Comparison of ENCODE assay signal across 2 cellular contexts in genomic region chr3:12707425-12707824, GRCh38.
A peak's percentile ranks its signal among the peaks of the same experiment; 100 is the strongest.
TF ChIP-seq lines count a peak whose summit lies in the region.

No MANE protein-coding gene starts in this region.

TF ChIP-seq in HEK293, 187 proteins besides CTCF, POLR2A, EP300 and RAD21:
- no peak for TF ChIP-seq ZNF560 (tag by site-specific recombination; IDR thresholded peaks at IDR 0.05; ENCODE audit: borderline replicate concordance)
- TF ChIP-seq ZNF211 (tag by site-specific recombination; IDR thresholded peaks at IDR 0.05; ENCODE audit: low read depth): no peak
- TF ChIP-seq GLIS1 (tag by site-specific recombination; IDR thresholded peaks at IDR 0.05): peak; percentile 55
- no peak for TF ChIP-seq ZFP37 (tag by site-specific recombination; IDR thresholded peaks at IDR 0.05)
- no peak for TF ChIP-seq ZNF701 (tag by site-specific recombination; IDR thresholded peaks at IDR 0.05)
- TF ChIP-seq ZNF292 (tag by site-specific recombination; IDR thresholded peaks at IDR 0.05; ENCODE audit: borderline replicate concordance, low read depth): no peak
- TF ChIP-seq ZNF311 (tag by site-specific recombination; IDR thresholded peaks at IDR 0.05; ENCODE audit: borderline replicate concordance): no peak
- TF ChIP-seq ZIC2 (tag by site-specific recombination; IDR thresholded peaks at IDR 0.05): peak; percentile 92
- TF ChIP-seq PATZ1 (tag by site-specific recombination; IDR thresholded peaks at IDR 0.05): no peak
- no peak for TF ChIP-seq SP2 (tag by site-specific recombination; IDR thresholded peaks at IDR 0.05)

TF ChIP-seq in HepG2, 621 proteins besides CTCF, POLR2A, EP300 and RAD21:
- TF ChIP-seq CEBPG (CRISPR knock-in tag; IDR thresholded peaks at IDR 0.05) (peak; percentile 58), CEBPB (IDR thresholded peaks at IDR 0.05; ENCODE audit: borderline replicate concordance, low read depth, low read length) (peak; percentile 53; the same call in 1 of the 2 replicates), ZNF335 (CRISPR knock-in tag; IDR thresholded peaks at IDR 0.05) (no peak)
TF ChIP-seq in HepG2: peak in this region for 2.
